Comparison of ENCODE assay signal across 15 cellular contexts in genomic region chr1:152745289-152745704, GRCh38. TPM values are rescaled to one million over a fixed set of nuclear protein-coding genes. Genes with fewer than 3 reads are reported as not detected.
DNase-seq lines count a peak whose midpoint lies in the region; ATAC-seq, FAIRE-seq and TF ChIP-seq lines count a peak whose summit lies in the region.
"Had no signal": no experiment of that assay in that cellular context is flagged by ENCODE, and none has a peak within 500 bp of the region (broad histone marks: within the 10 kb centered on the region; RNA-seq: fewer than 3 reads in every experiment).

No MANE protein-coding gene starts in this region.

- peak; percentile 87 for ATAC-seq in esophagus mucosa
- ATAC-seq in GM21528 (IDR thresholded peaks at IDR 0.05; ENCODE audit: low FRiP score, unreplicated experiment): no peak
- ATAC-seq in left ventricle myocardium superior: no peak
- ATAC-seq: activated naive CD4-positive, alpha-beta T cell treated with anti-CD3 and anti-CD28 coated beads, Interleukin-2, amount 50 U/mL, for 72 hours; left lung had no signal

- H3K9me2 ChIP-seq in OCI-LY7 (ENCODE audit: insufficient read depth, low read length): no peaks in the 10 kb centered on the region

- FAIRE-seq in D721Med (lab: Jason Lieb, UNC): no peak

- H2AFZ ChIP-seq in OCI-LY7 (ENCODE audit: low read length): no peak overlapping the region

- H3K4me3 ChIP-seq in OCI-LY7 (ENCODE audit: low read depth, low read length, poor library complexity, severe bottlenecking) (no peak overlapping the region), transverse colon (no peak overlapping the region)
- H3K4me3 ChIP-seq: coronary artery, left lung had no signal

- TF ChIP-seq CTCF in D721Med (IDR thresholded peaks at IDR 0.05; ENCODE audit: insufficient read depth, missing control alignments): peak; percentile 43
- peak; percentile 64 for TF ChIP-seq CTCF in OCI-LY7 (conservative IDR thresholded peaks at IDR 0.05; ENCODE audit: low read length)
- no peak for TF ChIP-seq CTCF in transverse colon (IDR thresholded peaks at IDR 0.05)

- intact Hi-C loops in OCI-LY7 (cut with micrococcal nuclease; ENCODE audit: unreplicated experiment) (no loop called here), transverse colon (cut with DNase I; ENCODE audit: low total_unique reads) (no loop called here), left ventricle myocardium superior (cut with micrococcal nuclease) (no loop called here)
- intact Hi-C loops in activated CD4-positive, alpha-beta T cell treated with anti-CD3 and anti-CD28 coated beads, Interleukin-2, amount 10 ng/mL, durations not matched to agents 24 days and 14 days (cut with micrococcal nuclease): no loop called here

- CTCF ChIA-PET in OCI-LY7 (lab: Charles Lee; ENCODE audit: unreplicated experiment): no interaction called here

- no peaks in the 10 kb centered on the region for H3K79me2 ChIP-seq in OCI-LY7 (ENCODE audit: insufficient read depth, low read depth, low read length)

- H3K36me3 Mint-ChIP-seq in activated CD4-positive, alpha-beta T cell treated with anti-CD3 and anti-CD28 coated beads, Interleukin-2, amount 10 ng/mL, durations not matched to agents 24 days and 14 days (ENCODE audit: low read depth): no peaks in the 10 kb centered on the region
- H3K36me3 Mint-ChIP-seq: activated naive CD4-positive, alpha-beta T cell treated with anti-CD3 and anti-CD28 coated beads, Interleukin-2, amount 50 U/mL, for 72 hours had no signal

- H3K27ac Mint-ChIP-seq in activated CD4-positive, alpha-beta T cell treated with anti-CD3 and anti-CD28 coated beads, Interleukin-2, amount 10 ng/mL, durations not matched to agents 24 days and 14 days: no peak overlapping the region
- H3K27ac Mint-ChIP-seq: activated naive CD4-positive, alpha-beta T cell treated with anti-CD3 and anti-CD28 coated beads, Interleukin-2, amount 50 U/mL, for 72 hours had no signal

- H3K27ac ChIP-seq in OCI-LY7 (ENCODE audit: low read depth, low read length, poor library complexity, severe bottlenecking) (no peak overlapping the region), transverse colon (no peak overlapping the region)
- H3K27ac ChIP-seq: coronary artery, left lung had no signal

- BruUV-seq in OCI-LY7 (replicated peaks; lab: Mats Ljungman, UMichigan): no TSS peak

- H3K4me3 Mint-ChIP-seq in activated CD4-positive, alpha-beta T cell treated with anti-CD3 and anti-CD28 coated beads, Interleukin-2, amount 10 ng/mL, durations not matched to agents 24 days and 14 days: no peak overlapping the region

- no peaks in the 10 kb centered on the region for H4K20me1 ChIP-seq in OCI-LY7 (ENCODE audit: insufficient read depth, low read length)

- no peak for DNase-seq in D721Med (ENCODE audit: insufficient read length, low spot score)
- DNase-seq in HT-29 (ENCODE audit: low spot score): peak; percentile 8
- peak; percentile 2 for DNase-seq in OCI-LY7 (ENCODE audit: low spot score)
- no peak for DNase-seq in activated CD4-positive, alpha-beta T cell treated with anti-CD3 and anti-CD28 coated beads, Interleukin-2, amount 10 ng/mL, durations not matched to agents 24 days and 14 days
- DNase-seq in transverse colon: no peak
- DNase-seq in left ventricle myocardium superior: no peak
- DNase-seq: left lung; nucleus accumbens; stimulated activated CD4-positive, alpha-beta T cell treated with anti-CD3 and anti-CD28 coated beads, Interleukin-15, amount 100 ng/mL, for 24 hours had no signal

- 44 to 54% methylated on average over 4 of the region's 4 CpGs for WGBS in transverse colon (ENCODE audit: low coverage in 1 of 2), 2 donors

- no peaks in the 10 kb centered on the region for H3K4me1 Mint-ChIP-seq in activated CD4-positive, alpha-beta T cell treated with anti-CD3 and anti-CD28 coated beads, Interleukin-2, amount 10 ng/mL, durations not matched to agents 24 days and 14 days

- in situ Hi-C loops in transverse colon (cut with MboI; ENCODE audit: low pct_ligation_motif_present in 1 of 4, low pct_unique_long_range_greater_than_20kb in 1 of 4, low sequenced_read_pairs in 3 of 4): no loop called here

- POLR2A ChIA-PET in OCI-LY7 (lab: Charles Lee): no interaction called here

- no peaks in the 10 kb centered on the region for H3K9me3 Mint-ChIP-seq in activated CD4-positive, alpha-beta T cell treated with anti-CD3 and anti-CD28 coated beads, Interleukin-2, amount 10 ng/mL, durations not matched to agents 24 days and 14 days
- H3K9me3 Mint-ChIP-seq: activated naive CD4-positive, alpha-beta T cell treated with anti-CD3 and anti-CD28 coated beads, Interleukin-2, amount 50 U/mL, for 72 hours had no signal

- H3K9me3 ChIP-seq in OCI-LY7 (ENCODE audit: low read length) (no peaks in the 10 kb centered on the region), transverse colon (no peaks in the 10 kb centered on the region)
- H3K9me3 ChIP-seq: left lung had no signal

- TF ChIP-seq EP300 in transverse colon (IDR thresholded peaks at IDR 0.05; ENCODE audit: low read depth): no peak

- no peak overlapping the region for H3K4me2 ChIP-seq in OCI-LY7 (ENCODE audit: low read length)

- H3K27me3 Mint-ChIP-seq in activated CD4-positive, alpha-beta T cell treated with anti-CD3 and anti-CD28 coated beads, Interleukin-2, amount 10 ng/mL, durations not matched to agents 24 days and 14 days: peaks cover 6% of the 10 kb centered on the region

- H3K27me3 ChIP-seq in transverse colon: no peaks in the 10 kb centered on the region

- H3K4me1 ChIP-seq in OCI-LY7 (ENCODE audit: insufficient read depth, low read length, poor library complexity, severe bottlenecking): no peaks in the 10 kb centered on the region
- H3K4me1 ChIP-seq in transverse colon: no peaks in the 10 kb centered on the region
- H3K4me1 ChIP-seq: left lung had no signal

- no peak for TF ChIP-seq POLR2A in transverse colon (IDR thresholded peaks at IDR 0.05)

- H3K36me3 ChIP-seq in OCI-LY7 (ENCODE audit: insufficient read depth, low read length) (no peaks in the 10 kb centered on the region), transverse colon (no peaks in the 10 kb centered on the region)
- H3K36me3 ChIP-seq: left lung had no signal

RNA-seq across cellular contexts. Expression of gene KPRP, which starts 12.5 kb away (rescaled TPM):
- not detected in 2 replicates for total RNA-seq in HT-29 (2014; rRNA removed; shearing (Covaris generic))
- not detected in 2 replicates for total RNA-seq in OCI-LY7 (2014; rRNA removed; shearing (Covaris generic))
- total RNA-seq in OCI-LY7 (2022): not detected in 2 replicates
- 3.6 TPM for total RNA-seq in esophagus mucosa
- total RNA-seq in activated CD4-positive, alpha-beta T cell treated with anti-CD3 and anti-CD28 coated beads, Interleukin-2, amount 10 ng/mL, durations not matched to agents 24 days and 14 days: not detected in 2 replicates
- total RNA-seq in transverse colon: not detected
- total RNA-seq in left ventricle myocardium superior: not detected
- total RNA-seq: activated naive CD4-positive, alpha-beta T cell treated with anti-CD3 and anti-CD28 coated beads, Interleukin-2, amount 50 U/mL, for 72 hours; left lung; NCI-H460; T-helper 2 cell treated with Interferon-gamma antibody and Interleukin-4, amounts not matched to agents 100 ng/mL and 5 ng/mL, for 36 hours had no signal

RNA-seq across cellular contexts. Expression of gene LCE1F, which starts 29.6 kb away (rescaled TPM):
- not detected in 2 replicates for total RNA-seq in HT-29 (2014; rRNA removed; shearing (Covaris generic))
- total RNA-seq in OCI-LY7 (2014; rRNA removed; shearing (Covaris generic)): not detected in 2 replicates
- total RNA-seq in OCI-LY7 (2022) (not detected in 2 replicates), esophagus mucosa (not detected), transverse colon (not detected), left ventricle myocardium superior (not detected)
- total RNA-seq in activated CD4-positive, alpha-beta T cell treated with anti-CD3 and anti-CD28 coated beads, Interleukin-2, amount 10 ng/mL, durations not matched to agents 24 days and 14 days: not detected in 2 replicates
- total RNA-seq: activated naive CD4-positive, alpha-beta T cell treated with anti-CD3 and anti-CD28 coated beads, Interleukin-2, amount 50 U/mL, for 72 hours; left lung; NCI-H460; T-helper 2 cell treated with Interferon-gamma antibody and Interleukin-4, amounts not matched to agents 100 ng/mL and 5 ng/mL, for 36 hours had no signal

RNA-seq across cellular contexts. Expression of gene LCE4A, which starts 37.3 kb away (rescaled TPM):
- total RNA-seq in HT-29 (2014; rRNA removed; shearing (Covaris generic)): not detected in 2 replicates
- not detected in 2 replicates for total RNA-seq in OCI-LY7 (2014; rRNA removed; shearing (Covaris generic))
- not detected in 2 replicates for total RNA-seq in OCI-LY7 (2022)
- not detected for total RNA-seq in esophagus mucosa
- not detected in 2 replicates for total RNA-seq in activated CD4-positive, alpha-beta T cell treated with anti-CD3 and anti-CD28 coated beads, Interleukin-2, amount 10 ng/mL, durations not matched to agents 24 days and 14 days
- total RNA-seq in transverse colon: not detected
- total RNA-seq in left ventricle myocardium superior: not detected
- total RNA-seq: activated naive CD4-positive, alpha-beta T cell treated with anti-CD3 and anti-CD28 coated beads, Interleukin-2, amount 50 U/mL, for 72 hours; left lung; NCI-H460; T-helper 2 cell treated with Interferon-gamma antibody and Interleukin-4, amounts not matched to agents 100 ng/mL and 5 ng/mL, for 36 hours had no signal

RNA-seq across cellular contexts. Expression of gene LCE1E, which starts 40.8 kb away (rescaled TPM):
- 3.0 and 5.2 TPM in 2 replicates for total RNA-seq in HT-29 (2014; rRNA removed; shearing (Covaris generic))
- total RNA-seq in OCI-LY7 (2014; rRNA removed; shearing (Covaris generic)): not detected in 2 replicates
- not detected in 2 replicates for total RNA-seq in OCI-LY7 (2022)
- total RNA-seq in esophagus mucosa: not detected
- not detected in 2 replicates for total RNA-seq in activated CD4-positive, alpha-beta T cell treated with anti-CD3 and anti-CD28 coated beads, Interleukin-2, amount 10 ng/mL, durations not matched to agents 24 days and 14 days
- not detected for total RNA-seq in transverse colon
- total RNA-seq in left ventricle myocardium superior: not detected
- total RNA-seq: activated naive CD4-positive, alpha-beta T cell treated with anti-CD3 and anti-CD28 coated beads, Interleukin-2, amount 50 U/mL, for 72 hours; left lung; NCI-H460; T-helper 2 cell treated with Interferon-gamma antibody and Interleukin-4, amounts not matched to agents 100 ng/mL and 5 ng/mL, for 36 hours had no signal

RNA-seq across cellular contexts. Expression of gene LCE2A, which starts 47.2 kb away (rescaled TPM):
- total RNA-seq in HT-29 (2014; rRNA removed; shearing (Covaris generic)): not detected in 2 replicates
- not detected in 2 replicates for total RNA-seq in OCI-LY7 (2014; rRNA removed; shearing (Covaris generic))
- total RNA-seq in OCI-LY7 (2022) (not detected in 2 replicates), esophagus mucosa (not detected), transverse colon (not detected), left ventricle myocardium superior (not detected)
- not detected in 2 replicates for total RNA-seq in activated CD4-positive, alpha-beta T cell treated with anti-CD3 and anti-CD28 coated beads, Interleukin-2, amount 10 ng/mL, durations not matched to agents 24 days and 14 days
- total RNA-seq: activated naive CD4-positive, alpha-beta T cell treated with anti-CD3 and anti-CD28 coated beads, Interleukin-2, amount 50 U/mL, for 72 hours; left lung; NCI-H460; T-helper 2 cell treated with Interferon-gamma antibody and Interleukin-4, amounts not matched to agents 100 ng/mL and 5 ng/mL, for 36 hours had no signal

Comparison
In these comparisons a context has a peak if more than half of its experiments do, and no peak if none do; other contexts are left out.
1. DNase-seq: peak in HT-29 (single experiment) and OCI-LY7 (single experiment); none in D721Med (single experiment), activated CD4-positive, alpha-beta T cell treated with anti-CD3 and anti-CD28 coated beads, Interleukin-2, amount 10 ng/mL, durations not matched to agents 24 days and 14 days (single experiment), transverse colon (single experiment) and left ventricle myocardium superior (single experiment).
2. CTCF ChIP-seq: peak in D721Med (single experiment) and OCI-LY7 (single experiment); none in transverse colon (0 of 5).